ENCODE assay signal across 1 cellular context in the genomic region with DNA sequence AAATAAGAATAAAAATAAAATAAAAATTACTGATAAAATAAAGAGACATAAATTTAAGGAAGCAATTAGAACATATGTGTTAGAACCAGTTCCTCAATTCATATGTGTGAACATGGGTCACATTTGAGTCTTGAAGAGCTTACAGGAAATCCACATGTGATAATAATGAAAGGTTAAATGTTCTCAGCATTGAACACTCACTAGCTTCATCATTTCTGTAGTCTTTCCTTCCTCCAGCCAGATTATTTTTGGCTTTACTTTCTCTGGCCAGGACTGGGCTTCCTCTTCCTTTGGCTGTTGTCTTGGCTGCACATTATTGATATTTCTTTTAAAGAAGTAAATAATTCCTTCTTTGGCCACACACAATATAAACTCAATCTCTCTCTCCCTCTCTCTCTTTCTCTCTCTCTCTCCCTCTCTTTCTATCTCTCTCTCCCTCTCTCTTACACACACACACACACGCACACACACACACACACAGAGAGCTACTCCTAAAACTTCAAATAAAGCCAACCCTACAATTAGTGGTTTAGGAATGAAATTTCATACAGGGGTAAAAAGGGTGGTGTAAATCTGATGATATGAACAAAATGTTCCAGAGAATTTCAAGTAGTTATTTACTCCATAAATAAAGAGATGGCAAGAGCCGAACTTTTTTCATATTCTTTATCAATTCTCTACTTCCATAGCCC.
TF ChIP-seq lines count a peak whose summit lies in the region.

No MANE protein-coding gene starts in this region.

TF ChIP-seq in HEK293, 187 proteins besides CTCF, POLR2A, EP300 and RAD21:
- TF ChIP-seq, protein P1, sequence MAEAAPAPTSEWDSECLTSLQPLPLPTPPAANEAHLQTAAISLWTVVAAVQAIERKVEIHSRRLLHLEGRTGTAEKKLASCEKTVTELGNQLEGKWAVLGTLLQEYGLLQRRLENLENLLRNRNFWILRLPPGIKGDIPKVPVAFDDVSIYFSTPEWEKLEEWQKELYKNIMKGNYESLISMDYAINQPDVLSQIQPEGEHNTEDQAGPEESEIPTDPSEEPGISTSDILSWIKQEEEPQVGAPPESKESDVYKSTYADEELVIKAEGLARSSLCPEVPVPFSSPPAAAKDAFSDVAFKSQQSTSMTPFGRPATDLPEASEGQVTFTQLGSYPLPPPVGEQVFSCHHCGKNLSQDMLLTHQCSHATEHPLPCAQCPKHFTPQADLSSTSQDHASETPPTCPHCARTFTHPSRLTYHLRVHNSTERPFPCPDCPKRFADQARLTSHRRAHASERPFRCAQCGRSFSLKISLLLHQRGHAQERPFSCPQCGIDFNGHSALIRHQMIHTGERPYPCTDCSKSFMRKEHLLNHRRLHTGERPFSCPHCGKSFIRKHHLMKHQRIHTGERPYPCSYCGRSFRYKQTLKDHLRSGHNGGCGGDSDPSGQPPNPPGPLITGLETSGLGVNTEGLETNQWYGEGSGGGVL (tag by site-specific recombination; IDR thresholded peaks at IDR 0.05) = peak; percentile 58
- no peak for TF ChIP-seq ZBTB7A (tag by site-specific recombination; IDR thresholded peaks at IDR 0.05; ENCODE audit: low read depth)
- peak; percentile 90 for TF ChIP-seq ZNF596 (tag by site-specific recombination; IDR thresholded peaks at IDR 0.05)
- no peak for TF ChIP-seq ZNF585B (tag by site-specific recombination; IDR thresholded peaks at IDR 0.05)
- TF ChIP-seq ZFP69B (tag by site-specific recombination; IDR thresholded peaks at IDR 0.05) = 0 out of 2 replicates have a peak, but pooled peaks have one; percentile 20
- peak; percentile 100 for TF ChIP-seq SP7 (tag by site-specific recombination; IDR thresholded peaks at IDR 0.05)
TF ChIP-seq in HEK293: peak in this region for 4.
